Comparison of ENCODE assay signal across 8 cellular contexts in the genomic region with DNA sequence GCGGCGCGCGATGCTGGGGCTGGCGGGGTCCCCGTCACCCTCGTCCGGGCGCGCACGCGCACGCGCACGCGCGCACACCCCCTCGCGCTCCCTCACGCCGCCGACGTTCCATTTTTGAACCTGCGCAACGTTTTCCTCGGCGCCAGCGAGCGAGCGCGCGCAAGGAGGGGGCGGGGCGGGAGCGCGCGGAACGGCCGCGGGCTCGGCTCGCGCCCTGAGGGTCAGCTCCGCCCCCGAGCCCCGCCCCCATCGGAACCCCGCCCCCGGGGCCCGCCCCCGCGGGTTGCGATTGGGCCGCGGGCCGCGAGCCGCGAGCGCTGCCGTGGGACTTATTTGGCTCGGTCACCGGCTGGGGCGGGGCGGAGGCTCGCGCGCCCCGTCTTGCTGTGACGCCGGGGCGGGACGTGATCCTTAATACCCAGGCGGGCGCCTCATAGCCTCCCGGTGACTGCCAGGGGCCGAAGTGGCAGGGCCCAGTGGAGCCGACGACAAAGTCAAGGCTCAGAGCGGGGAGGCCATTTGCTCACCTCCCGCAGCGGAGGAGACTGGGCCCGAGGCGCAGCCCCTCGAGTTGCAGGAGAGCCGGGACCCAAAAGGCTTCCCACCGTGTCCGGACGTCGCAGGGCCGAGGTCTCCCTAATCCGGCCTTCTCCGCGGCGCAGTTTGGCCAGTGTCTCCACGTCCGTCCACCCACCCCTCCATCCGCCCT.
DNase-seq lines count a peak whose midpoint lies in the region; ATAC-seq lines count a peak whose summit lies in the region.

A gene (minus strand): TSS at position 170 of the 709 bp plus-strand sequence. CDS start 236 bp downstream, outside the sequence.

- peak; percentile 76 for ATAC-seq in HG02981 (IDR thresholded peaks at IDR 0.05; ENCODE audit: unreplicated experiment)

- DNase-seq in SIG-M5 treated with dmso at 0.1 percent for 504 hours (lab: John Stamatoyannopoulos, UW; ENCODE audit: unreplicated experiment) (peak; percentile 73), SIG-M5 (lab: John Stamatoyannopoulos, UW) (no peak), NCI-H2196 (lab: John Stamatoyannopoulos, UW; ENCODE audit: unreplicated experiment) (peak; percentile 90), caudate nucleus (lab: John Stamatoyannopoulos, UW) (peak in 60 of 61 donors; percentile 59 to 98 (median 90)), islet precursor cell (peak; percentile 91)
- peak; percentile 89 to 94 (median 90) for DNase-seq in activated CD4-positive, CD25-positive, alpha-beta regulatory T cell (lab: John Stamatoyannopoulos, UW)
- DNase-seq in stimulated activated CD4-positive, alpha-beta T cell treated with anti-CD3 and anti-CD28 coated beads, Interleukin-15, amount 100 ng/mL, for 1 hour (ENCODE audit: low read depth in 1 of 2, low spot score in 1 of 2), result peak; percentile 87 to 90

- peak within 1 kb of the TSS; percentile 93 for H3K27ac ChIP-seq in caudate nucleus (ENCODE audit: low read depth, low read length)
